In genomic region chr17:62137734-62138624, GRCh38 we compare ENCODE assay signal across 8 cellular contexts.
DNase-seq lines count a peak whose midpoint lies in the region; ATAC-seq, FAIRE-seq and TF ChIP-seq lines count a peak whose summit lies in the region.
"Not testable (repeated sequence)": the region's sequence is repeated elsewhere in the genome, so short reads cannot be mapped to it uniquely, and the experiment has no call there.

No MANE protein-coding gene starts in this region.

- peaks cover 22% of the 10 kb centered on the region for H3K27me3 Mint-ChIP-seq in activated CD4-positive, alpha-beta T cell treated with anti-CD3 and anti-CD28 coated beads, Interleukin-2, amount 10 ng/mL, durations not matched to agents 24 days and 14 days
- H3K27me3 Mint-ChIP-seq in activated naive CD4-positive, alpha-beta T cell treated with anti-CD3 and anti-CD28 coated beads, Interleukin-2, amount 10 ng/mL, durations not matched to agents 7 days and 5 days = peaks cover 53% of the 10 kb centered on the region

- H3K36me3 Mint-ChIP-seq in activated CD4-positive, alpha-beta T cell treated with anti-CD3 and anti-CD28 coated beads, Interleukin-2, amount 10 ng/mL, durations not matched to agents 24 days and 14 days (ENCODE audit: low read depth); activated naive CD4-positive, alpha-beta T cell treated with anti-CD3 and anti-CD28 coated beads, Interleukin-2, amount 10 ng/mL, durations not matched to agents 7 days and 5 days: not testable (repeated sequence)

- not testable (repeated sequence) for H3K36me3 ChIP-seq in effector memory CD4-positive, alpha-beta T cell (ENCODE audit: control insufficient read depth, insufficient read depth, low read length); HepG2 (replicated peaks in 1 of 2; ENCODE audit: control insufficient read depth in 1 of 2, insufficient read depth in 2 of 2, low read length in 2 of 2)

- H4K20me1 ChIP-seq in HepG2 (ENCODE audit: insufficient read depth, low read length) = not testable (repeated sequence)

- peak overlapping the region; percentile 21 for H3K4me3 Mint-ChIP-seq in activated CD4-positive, alpha-beta T cell treated with anti-CD3 and anti-CD28 coated beads, Interleukin-2, amount 10 ng/mL, durations not matched to agents 24 days and 14 days
- peak overlapping the region; percentile 41 for H3K4me3 Mint-ChIP-seq in activated naive CD4-positive, alpha-beta T cell treated with anti-CD3 and anti-CD28 coated beads, Interleukin-2, amount 10 ng/mL, durations not matched to agents 7 days and 5 days

- H2AFZ ChIP-seq in HepG2 (ENCODE audit: low read length) = not testable (repeated sequence)

- FAIRE-seq in HepG2 (lab: Jason Lieb, UNC) = not testable (repeated sequence)

- not testable (repeated sequence) for H3K27ac ChIP-seq in effector memory CD4-positive, alpha-beta T cell (ENCODE audit: insufficient read depth, low read length, poor library complexity, severe bottlenecking); HepG2 (ENCODE audit: extremely low read length, insufficient read depth, low read length)

- POLR2A ChIA-PET in HepG2 (lab: Yijun Ruan, JAX) = not testable (repeated sequence)

- peak overlapping the region; percentile 29 for H3K4me3 ChIP-seq in Jurkat, Clone E6-1 (ENCODE audit: low read length)
- H3K4me3 ChIP-seq in effector memory CD4-positive, alpha-beta T cell (ENCODE audit: insufficient read depth, low read depth, low read length, poor library complexity, severe bottlenecking) = peak overlapping the region; percentile 25
- H3K4me3 ChIP-seq in HepG2 (replicated peaks in 1 of 3; ENCODE audit: insufficient read depth in 1 of 3, low read depth in 2 of 3, low read length in 3 of 3) = not testable (repeated sequence)

- not testable (repeated sequence) for H3K27ac Mint-ChIP-seq in activated CD4-positive, alpha-beta T cell treated with anti-CD3 and anti-CD28 coated beads, Interleukin-2, amount 10 ng/mL, durations not matched to agents 24 days and 14 days; activated naive CD4-positive, alpha-beta T cell treated with anti-CD3 and anti-CD28 coated beads, Interleukin-2, amount 10 ng/mL, durations not matched to agents 7 days and 5 days

- TF ChIP-seq CTCF in HepG2 (CRISPR knock-in tag; IDR thresholded peaks at IDR 0.05) = not testable (repeated sequence)

- intact Hi-C loops in activated CD4-positive, alpha-beta T cell treated with anti-CD3 and anti-CD28 coated beads, Interleukin-2, amount 10 ng/mL, durations not matched to agents 24 days and 14 days (cut with micrococcal nuclease); HepG2 (cut with micrococcal nuclease; ENCODE audit: unreplicated experiment): not testable (repeated sequence)

- not testable (repeated sequence) for ATAC-seq in HepG2

- TF ChIP-seq POLR2A in HepG2 (IDR thresholded peaks at IDR 0.05; ENCODE audit: insufficient read depth in 1 of 2, low read depth in 2 of 2, low read length in 2 of 2) = not testable (repeated sequence)

- not testable (repeated sequence) for H3K9me3 ChIP-seq in effector memory CD4-positive, alpha-beta T cell (ENCODE audit: control insufficient read depth, low read length); HepG2 (ENCODE audit: low read length)

- not testable (repeated sequence) for H3K79me2 ChIP-seq in HepG2 (ENCODE audit: insufficient read depth, low read length)

- not testable (repeated sequence) for BruUV-seq in HepG2 (replicated peaks; lab: Mats Ljungman, UMichigan)

- CTCF ChIA-PET in activated naive CD4-positive, alpha-beta T cell treated with anti-CD3 and anti-CD28 coated beads, Interleukin-2, amount 10 ng/mL, durations not matched to agents 7 days and 5 days (lab: Charles Lee) = interaction anchor here (0.6 kb wide), 1 partner anchor 756 kb away, joined by 4 read pairs; no protein-coding TSS in a partner anchor
- CTCF ChIA-PET in HepG2 (lab: Yijun Ruan, JAX; ENCODE audit: low intra/inter-chr PET ratio, low total read pairs) = not testable (repeated sequence)

- not testable (repeated sequence) for H3K9me3 Mint-ChIP-seq in activated CD4-positive, alpha-beta T cell treated with anti-CD3 and anti-CD28 coated beads, Interleukin-2, amount 10 ng/mL, durations not matched to agents 24 days and 14 days; activated naive CD4-positive, alpha-beta T cell treated with anti-CD3 and anti-CD28 coated beads, Interleukin-2, amount 10 ng/mL, durations not matched to agents 7 days and 5 days

- H3K4me1 Mint-ChIP-seq in activated CD4-positive, alpha-beta T cell treated with anti-CD3 and anti-CD28 coated beads, Interleukin-2, amount 10 ng/mL, durations not matched to agents 24 days and 14 days; activated naive CD4-positive, alpha-beta T cell treated with anti-CD3 and anti-CD28 coated beads, Interleukin-2, amount 10 ng/mL, durations not matched to agents 7 days and 5 days: not testable (repeated sequence)

- not testable (repeated sequence) for TF ChIP-seq RAD21 in HepG2 (CRISPR knock-in tag; IDR thresholded peaks at IDR 0.05)

- not testable (repeated sequence) for TF ChIP-seq EP300 in HepG2 (IDR thresholded peaks at IDR 0.05; ENCODE audit: low read depth in 2 of 2, low read length in 2 of 2); HepG2 (CRISPR knock-in tag; IDR thresholded peaks at IDR 0.05; ENCODE audit: borderline replicate concordance)

- H3K9ac ChIP-seq in HepG2 (ENCODE audit: insufficient read depth, low read depth, low read length) = not testable (repeated sequence)

- not testable (repeated sequence) for H3K4me1 ChIP-seq in effector memory CD4-positive, alpha-beta T cell (ENCODE audit: control insufficient read depth, insufficient read depth, low read length, poor library complexity, severe bottlenecking); HepG2 (ENCODE audit: insufficient read depth, low read length)

- peak; percentile 11 for DNase-seq in ACHN
- not testable (repeated sequence) for DNase-seq in Jurkat, Clone E6-1 (ENCODE audit: low read depth, low spot score); effector memory CD4-positive, alpha-beta T cell; HepG2 (ENCODE audit: low spot score)
- DNase-seq in NCI-H82 (lab: John Stamatoyannopoulos, UW) = peak; percentile 28
- peak; percentile 61 for DNase-seq in activated CD4-positive, alpha-beta T cell treated with anti-CD3 and anti-CD28 coated beads, Interleukin-2, amount 10 ng/mL, durations not matched to agents 24 days and 14 days
- DNase-seq in activated naive CD4-positive, alpha-beta T cell treated with anti-CD3 and anti-CD28 coated beads, Interleukin-2, amount 10 ng/mL, durations not matched to agents 7 days and 5 days = peak; percentile 50
- peak; percentile 32 for DNase-seq in stimulated activated CD8-positive, alpha-beta memory T cell treated with anti-CD3 and anti-CD28 coated beads, Interleukin-4, amount 100 ng/mL, for 48 hours

- in situ Hi-C loops in ACHN (cut with HindIII; ENCODE audit: low pct_ligation_motif_present, low pct_unique_long_range_greater_than_20kb, low sequenced_read_pairs); HepG2 (cut with HindIII; ENCODE audit: extremely low pct_ligation_motif_present, low pct_unique_long_range_greater_than_20kb): not testable (repeated sequence)

- H3K27me3 ChIP-seq in effector memory CD4-positive, alpha-beta T cell (replicated peaks; ENCODE audit: control insufficient read depth, insufficient read depth, low read length, poor library complexity, severe bottlenecking); HepG2 (ENCODE audit: control insufficient read depth in 1 of 2, insufficient read depth in 2 of 2, low read length in 2 of 2): not testable (repeated sequence)

- WGBS in HepG2 (ENCODE audit: low lambda C conversion rate) = 84% methylated on average over 64 of the region's 92 CpGs

- not testable (repeated sequence) for H3K4me2 ChIP-seq in HepG2 (ENCODE audit: low read depth, low read length)

TF ChIP-seq in HepG2, 621 proteins besides CTCF, POLR2A, EP300 and RAD21:
- TF ChIP-seq NR0B2 (CRISPR knock-in tag; IDR thresholded peaks at IDR 0.05) = 0 out of 2 replicates have a peak, but pooled peaks have one; percentile 11
